In genomic region chr14:49895480-49895879, GRCh38 we compare ENCODE assay signal across 8 cellular contexts. TPM values are rescaled to one million over a fixed set of nuclear protein-coding genes. Genes with fewer than 3 reads are reported as not detected.
DNase-seq lines count a peak whose midpoint lies in the region; ATAC-seq and TF ChIP-seq lines count a peak whose summit lies in the region.

No MANE protein-coding gene starts in this region.

- H3K27ac ChIP-seq in VCaP (peak overlapping the region; percentile 99), testis (peak overlapping the region; percentile 18 to 99)

- intact Hi-C loops in testis (cut with DNase I; ENCODE audit: low total_unique reads) = loop anchor here (10.0 kb wide), 1 partner anchor 79 kb away; no protein-coding TSS in a partner anchor

- CTCF ChIA-PET in activated CD8-positive, alpha-beta memory T cell treated with anti-CD3 and anti-CD28 coated beads, Interleukin-2, amount 10 ng/mL, durations not matched to agents 7 days and 5 days (lab: Charles Lee) = interaction anchor here (0.7 to 1.8 kb wide), 8 partner anchors 27 to 193 kb away, joined by 3 to 9 read pairs (median 3); no protein-coding TSS in a partner anchor

- no peak for TF ChIP-seq CTCF in VCaP (conservative IDR thresholded peaks at IDR 0.05)
- no peak for TF ChIP-seq CTCF in testis (IDR thresholded peaks at IDR 0.05)

- DNase-seq in activated CD8-positive, alpha-beta memory T cell treated with anti-CD3 and anti-CD28 coated beads, Interleukin-2, amount 10 ng/mL, durations not matched to agents 7 days and 5 days = no peak
- no peak for DNase-seq in activated CD8-positive, alpha-beta memory T cell treated with anti-CD3 and anti-CD28 coated beads, Interleukin-2, amount 50 U/mL, for 4 hours
- no peak for DNase-seq in testis
- no peak for DNase-seq in NCI-H2171 (lab: John Stamatoyannopoulos, UW)
- no peak for DNase-seq in NCI-H2107 (lab: John Stamatoyannopoulos, UW)

- ATAC-seq in activated CD8-positive, alpha-beta memory T cell treated with anti-CD3 and anti-CD28 coated beads, Interleukin-2, amount 10 ng/mL, durations not matched to agents 7 days and 5 days = no peak
- no peak for ATAC-seq in GM21786 (IDR thresholded peaks at IDR 0.05; ENCODE audit: unreplicated experiment)

- H3K27ac Mint-ChIP-seq in activated CD8-positive, alpha-beta memory T cell treated with anti-CD3 and anti-CD28 coated beads, Interleukin-2, amount 10 ng/mL, durations not matched to agents 7 days and 5 days = peak overlapping the region; percentile 99

- H3K27me3 ChIP-seq in testis = no peaks in the 10 kb centered on the region

- peak overlapping the region; percentile 94 for H3K4me3 Mint-ChIP-seq in activated CD8-positive, alpha-beta memory T cell treated with anti-CD3 and anti-CD28 coated beads, Interleukin-2, amount 10 ng/mL, durations not matched to agents 7 days and 5 days

- H3K4me3 ChIP-seq in iPS-18c (ENCODE audit: insufficient read depth, low read depth, low read length) (0 out of 2 replicates have a peak overlapping the region, but pooled peaks have one; percentile 21), testis (peak overlapping the region in 1 of 2 donors; percentile 96)

- no peaks in the 10 kb centered on the region for H3K9me3 ChIP-seq in iPS-18c (ENCODE audit: control insufficient read depth, insufficient read depth, low read length)
- H3K9me3 ChIP-seq in testis = no peaks in the 10 kb centered on the region

- WGBS in testis, 2 donors = 51 to 52% methylated on average over 4 of the region's 4 CpGs

- no peaks in the 10 kb centered on the region for H3K9me3 Mint-ChIP-seq in activated CD8-positive, alpha-beta memory T cell treated with anti-CD3 and anti-CD28 coated beads, Interleukin-2, amount 10 ng/mL, durations not matched to agents 7 days and 5 days (ENCODE audit: low read depth)

- H3K4me1 Mint-ChIP-seq in activated CD8-positive, alpha-beta memory T cell treated with anti-CD3 and anti-CD28 coated beads, Interleukin-2, amount 10 ng/mL, durations not matched to agents 7 days and 5 days = peaks cover 31% of the 10 kb centered on the region

- TF ChIP-seq POLR2A in testis (IDR thresholded peaks at IDR 0.05) = no peak

- peaks cover 39% of the 10 kb centered on the region for H3K4me1 ChIP-seq in testis

- H3K27me3 Mint-ChIP-seq in activated CD8-positive, alpha-beta memory T cell treated with anti-CD3 and anti-CD28 coated beads, Interleukin-2, amount 10 ng/mL, durations not matched to agents 7 days and 5 days = no peaks in the 10 kb centered on the region

- peaks cover 51% of the 10 kb centered on the region for H3K36me3 Mint-ChIP-seq in activated CD8-positive, alpha-beta memory T cell treated with anti-CD3 and anti-CD28 coated beads, Interleukin-2, amount 10 ng/mL, durations not matched to agents 7 days and 5 days

- no peaks in the 10 kb centered on the region for H3K36me3 ChIP-seq in testis (ENCODE audit: low read depth, missing control alignments)

RNA-seq across cellular contexts. Expression of gene ARF6, which starts 2.6 kb away (rescaled TPM):
- total RNA-seq in activated CD8-positive, alpha-beta memory T cell treated with anti-CD3 and anti-CD28 coated beads, Interleukin-2, amount 10 ng/mL, durations not matched to agents 7 days and 5 days = 100 to 1,000 TPM; 171 to 190 TPM
- 10 to 100 TPM; 45.2 to 51.8 TPM for total RNA-seq in testis
- polyA plus RNA-seq in testis (ENCODE audit: insufficient read depth, low read depth, low replicate concordance) = 41.3 TPM

RNA-seq across cellular contexts. Expression of gene NEMF, which starts 42.9 kb away (rescaled TPM):
- 10 to 100 TPM; 78.7 to 82.8 TPM for total RNA-seq in activated CD8-positive, alpha-beta memory T cell treated with anti-CD3 and anti-CD28 coated beads, Interleukin-2, amount 10 ng/mL, durations not matched to agents 7 days and 5 days
- 10 to 100 TPM; 81.3 to 98.7 TPM for total RNA-seq in testis
- polyA plus RNA-seq in testis (ENCODE audit: insufficient read depth, low read depth, low replicate concordance) = 13.8 TPM
